ENCODE assay signal across 12 cellular contexts in genomic region chr7:5574770-5575269, GRCh38. TPM values are rescaled to one million over a fixed set of nuclear protein-coding genes. Genes with fewer than 3 reads are reported as not detected.
DNase-seq lines count a peak whose midpoint lies in the region; ATAC-seq and TF ChIP-seq lines count a peak whose summit lies in the region.
"Had no signal": no experiment of that assay in that cellular context is flagged by ENCODE, and none has a peak within 500 bp of the region (broad histone marks: within the 10 kb centered on the region; RNA-seq: fewer than 3 reads in every experiment).

No MANE protein-coding gene starts in this region.

- H3K36me3 ChIP-seq in SK-N-SH (replicated peaks in 1 of 2; ENCODE audit: control insufficient read depth in 1 of 2, insufficient read depth in 2 of 2, low read length in 1 of 2) (no peaks in the 10 kb centered on the region), esophagus squamous epithelium (no peaks in the 10 kb centered on the region), mesenchymal stem cell (ENCODE audit: control insufficient read depth in 1 of 2, insufficient read depth in 2 of 2, low read depth in 1 of 2, low read length in 2 of 2) (no peaks in the 10 kb centered on the region), transverse colon (no peaks in the 10 kb centered on the region)
- H3K36me3 ChIP-seq: prostate gland had no signal

- TF ChIP-seq POLR2A in esophagus squamous epithelium (IDR thresholded peaks at IDR 0.05) (no peak), transverse colon (IDR thresholded peaks at IDR 0.05) (no peak)

- TF ChIP-seq CTCF in SK-N-SH (IDR thresholded peaks at IDR 0.05) (no peak), esophagus squamous epithelium (IDR thresholded peaks at IDR 0.05) (no peak), transverse colon (IDR thresholded peaks at IDR 0.05) (no peak)

- peak overlapping the region; percentile 85 for H4K91ac ChIP-seq in mesenchymal stem cell (ENCODE audit: low read length)

- POLR2A ChIA-PET in SK-N-SH (lab: Yijun Ruan, JAX) = interaction anchor here (0.6 to 2.7 kb wide), 11 partner anchors 9 to 105 kb away, joined by 3 to 11 read pairs (median 3); no protein-coding TSS in a partner anchor

- H2AFZ ChIP-seq in SK-N-SH (ENCODE audit: low read depth) (no peak overlapping the region), mesenchymal stem cell (ENCODE audit: low read depth, low read length) (peak overlapping the region; percentile 81)

- H2AK5ac ChIP-seq in mesenchymal stem cell (ENCODE audit: low read length, severe bottlenecking) = no peak overlapping the region

- TF ChIP-seq EP300 in SK-N-SH (IDR thresholded peaks at IDR 0.05; ENCODE audit: borderline replicate concordance in 1 of 2, low read depth in 1 of 2, low read length in 1 of 2) (no peak), transverse colon (IDR thresholded peaks at IDR 0.05; ENCODE audit: low read depth) (no peak)

- no peak for ATAC-seq in HG02840 (IDR thresholded peaks at IDR 0.05; ENCODE audit: low FRiP score, unreplicated experiment)
- ATAC-seq in GM18858 (IDR thresholded peaks at IDR 0.05; ENCODE audit: unreplicated experiment) = no peak
- ATAC-seq in HG02852 (IDR thresholded peaks at IDR 0.05; ENCODE audit: unreplicated experiment) = no peak
- ATAC-seq: effector memory CD8-positive, alpha-beta T cell had no signal

- H3K4me3 ChIP-seq in SK-N-SH (ENCODE audit: low read depth in 2 of 2, low read length in 1 of 2) = no peak overlapping the region
- peak overlapping the region in 2 of 4 donors; percentile 15 to 43 for H3K4me3 ChIP-seq in esophagus squamous epithelium
- H3K4me3 ChIP-seq in mesenchymal stem cell (ENCODE audit: insufficient read depth in 1 of 2, low read depth in 1 of 2, low read length in 2 of 2) = no peak overlapping the region
- no peak overlapping the region for H3K4me3 ChIP-seq in transverse colon
- H3K4me3 ChIP-seq: prostate gland had no signal

- H3K79me2 ChIP-seq in SK-N-SH (ENCODE audit: insufficient read depth) = no peaks in the 10 kb centered on the region

- H2BK5ac ChIP-seq in mesenchymal stem cell (ENCODE audit: low read depth, low read length, poor library complexity, severe bottlenecking) = no peak overlapping the region

- peak overlapping the region; percentile 92 for H4K8ac ChIP-seq in mesenchymal stem cell (ENCODE audit: low read length)

- H3K9me3 ChIP-seq in SK-N-SH (no peaks in the 10 kb centered on the region), esophagus squamous epithelium (no peaks in the 10 kb centered on the region), mesenchymal stem cell (ENCODE audit: control insufficient read depth, low read length) (no peaks in the 10 kb centered on the region), transverse colon (no peaks in the 10 kb centered on the region)
- H3K9me3 ChIP-seq: prostate gland had no signal

- peak overlapping the region; percentile 86 to 89 for H2BK12ac ChIP-seq in mesenchymal stem cell (ENCODE audit: low read length in 2 of 2)

- peak overlapping the region in 1 of 2 experiments; percentile 91 for H3K14ac ChIP-seq in mesenchymal stem cell (ENCODE audit: low read length in 2 of 2)

- H4K20me1 ChIP-seq in SK-N-SH (ENCODE audit: insufficient read depth) = no peaks in the 10 kb centered on the region

- H3K79me1 ChIP-seq in mesenchymal stem cell (replicated peaks; ENCODE audit: low read length, poor library complexity, severe bottlenecking) = no peaks in the 10 kb centered on the region

- H2BK15ac ChIP-seq in mesenchymal stem cell (ENCODE audit: low read depth, poor library complexity, severe bottlenecking) = peak overlapping the region; percentile 87

- no peak for TF ChIP-seq RAD21 in SK-N-SH (IDR thresholded peaks at IDR 0.05; ENCODE audit: low read length)

- H3K4me2 ChIP-seq in SK-N-SH (no peak overlapping the region), mesenchymal stem cell (ENCODE audit: low read length, poor library complexity, severe bottlenecking) (peak overlapping the region; percentile 40)

- H3K27ac ChIP-seq in SK-N-SH (ENCODE audit: low read depth in 2 of 2, low read length in 1 of 2) = peak overlapping the region in 1 of 2 experiments; percentile 90; a peak in 2 of 4 replicates
- peak overlapping the region in 3 of 4 donors; percentile 20 to 85 (median 64) for H3K27ac ChIP-seq in esophagus squamous epithelium
- no peak overlapping the region for H3K27ac ChIP-seq in mesenchymal stem cell (ENCODE audit: low read length, poor library complexity, severe bottlenecking)
- peak overlapping the region; percentile 27 to 57 (median 42) for H3K27ac ChIP-seq in transverse colon
- H3K27ac ChIP-seq: prostate gland had no signal

- no peaks in the 10 kb centered on the region for H3K9me2 ChIP-seq in SK-N-SH

- H3F3A ChIP-seq in SK-N-SH (replicated peaks; ENCODE audit: insufficient read depth) = peaks cover 7% of the 10 kb centered on the region

- H3K27me3 ChIP-seq in SK-N-SH (ENCODE audit: insufficient read depth) = no peaks in the 10 kb centered on the region
- peaks cover 0 to 38% (median 0%) of the 10 kb centered on the region in 4 donors for H3K27me3 ChIP-seq in esophagus squamous epithelium
- no peaks in the 10 kb centered on the region for H3K27me3 ChIP-seq in mesenchymal stem cell (ENCODE audit: control insufficient read depth in 1 of 2, insufficient read depth in 1 of 2, low read length in 2 of 2)
- H3K27me3 ChIP-seq in transverse colon = peaks cover 38% of the 10 kb centered on the region

- intact Hi-C loops in esophagus squamous epithelium (cut with DNase I) (no loop called here), transverse colon (cut with DNase I; ENCODE audit: low total_unique reads) (no loop called here)

- H3K9ac ChIP-seq in SK-N-SH (no peak overlapping the region), mesenchymal stem cell (ENCODE audit: low read length) (peak overlapping the region; percentile 59)

- peak overlapping the region in 1 of 2 experiments; percentile 89 for H3K23ac ChIP-seq in mesenchymal stem cell (ENCODE audit: low read length in 2 of 2)

- peak; percentile 92 for DNase-seq in SK-N-SH
- no peak for DNase-seq in esophagus squamous epithelium (lab: John Stamatoyannopoulos, UW)
- DNase-seq in mesenchymal stem cell = no peak
- no peak for DNase-seq in transverse colon
- no peak for DNase-seq in T1000 (lab: John Stamatoyannopoulos, UW)
- DNase-seq: activated B cell treated with CpG ODN at 0.5 μM for 24 hours; activated naive CD4-positive, alpha-beta T cell; effector memory CD8-positive, alpha-beta T cell had no signal

- H3K18ac ChIP-seq in mesenchymal stem cell (ENCODE audit: low read depth in 1 of 2, low read length in 2 of 2) = peak overlapping the region; percentile 88 to 92

- in situ Hi-C loops in transverse colon (cut with MboI; ENCODE audit: low pct_ligation_motif_present in 1 of 4, low pct_unique_long_range_greater_than_20kb in 1 of 4, low sequenced_read_pairs in 3 of 4) = no loop called here

- peak overlapping the region; percentile 66 to 95 for H3K4ac ChIP-seq in mesenchymal stem cell (ENCODE audit: low read depth in 1 of 2, low read length in 2 of 2)

- peak overlapping the region; percentile 54 for H2BK120ac ChIP-seq in mesenchymal stem cell (ENCODE audit: low read depth, low read length)

- WGBS in SK-N-SH (ENCODE audit: low lambda C conversion rate) = 65% methylated on average over 18 of the region's 19 CpGs
- WGBS in esophagus squamous epithelium, 2 donors = 35 to 46% methylated on average over 6 to 12 of the region's 19 CpGs
- 24% methylated on average over 11 of the region's 19 CpGs for WGBS in mesenchymal stem cell
- 41 to 57% methylated on average over 5 to 7 of the region's 19 CpGs for WGBS in transverse colon (ENCODE audit: low coverage in 1 of 2), 2 donors

- H3K4me1 ChIP-seq in SK-N-SH (ENCODE audit: control insufficient read depth in 1 of 2, insufficient read depth in 2 of 2, low read depth in 1 of 2, low read length in 1 of 2) = peaks cover 0 to 16% of the 10 kb centered on the region in 2 experiments; a peak in 1 of 4 replicates
- H3K4me1 ChIP-seq in esophagus squamous epithelium = peaks cover 9 to 35% (median 14%) of the 10 kb centered on the region in 3 donors
- peaks cover 17% of the 10 kb centered on the region for H3K4me1 ChIP-seq in mesenchymal stem cell (ENCODE audit: control insufficient read depth, insufficient read depth, low read depth, low read length)
- peaks cover 0 to 21% (median 12%) of the 10 kb centered on the region in 4 donors for H3K4me1 ChIP-seq in transverse colon
- H3K4me1 ChIP-seq: prostate gland had no signal

- CTCF ChIA-PET in SK-N-SH (lab: Yijun Ruan, JAX) = interaction anchor here (2.0 to 3.1 kb wide), 2 partner anchors 10 to 16 kb away, joined by 7 to 9 read pairs; no protein-coding TSS in a partner anchor

TF ChIP-seq in SK-N-SH, 30 proteins besides CTCF, POLR2A, EP300 and RAD21 (continues in another document):
- TF ChIP-seq RFX5 (IDR thresholded peaks at IDR 0.05; ENCODE audit: low read length) = 0 out of 2 replicates have a peak, but pooled peaks have one; percentile 19
- no peak for TF ChIP-seq USF2 (IDR thresholded peaks at IDR 0.05; ENCODE audit: borderline replicate concordance, low read depth, low read length)
- TF ChIP-seq CHD2 (IDR thresholded peaks at IDR 0.05; ENCODE audit: low read length, partially characterized antibody) = peak; percentile 82
- TF ChIP-seq FOSL2 (IDR thresholded peaks at IDR 0.05; ENCODE audit: borderline replicate concordance, low read depth) = no peak
- TF ChIP-seq NRF1 (IDR thresholded peaks at IDR 0.05; ENCODE audit: low read depth, low read length) = no peak
- TF ChIP-seq GATA2 (CRISPR knock-in tag; IDR thresholded peaks at IDR 0.05) = peak; percentile 89

RNA-seq across cellular contexts. Expression of gene FSCN1, which starts 17.8 kb away (rescaled TPM):
- polyA plus RNA-seq in SK-N-SH (2012; rRNA removed) = 222 and 287 TPM in 2 replicates
- 108 and 201 TPM in 2 replicates for polyA plus RNA-seq in SK-N-SH (2012; cell fraction: cytosol; rRNA removed)
- 255 and 304 TPM in 2 replicates for polyA plus RNA-seq in SK-N-SH (2012; cell fraction: nucleus; rRNA removed)
- 100 to 1,000 TPM in 2 of 4 donors, 10 to 100 TPM in 2; 63.9 to 236 (median 102) TPM for total RNA-seq in esophagus squamous epithelium
- 241 TPM for polyA plus RNA-seq in mesenchymal stem cell (2013, experiment 1 of 2)
- polyA plus RNA-seq in mesenchymal stem cell (2013, experiment 2 of 2) = 235 TPM
- total RNA-seq in transverse colon = 10 to 100 TPM in 2 of 4 donors, 1 to 10 TPM in 2; 6.2 to 18.3 (median 10.7) TPM

RNA-seq across cellular contexts. Expression of gene ACTB, which starts 44.4 kb away (rescaled TPM):
- 2,583 and 4,707 TPM in 2 replicates for polyA plus RNA-seq in SK-N-SH (2012; rRNA removed)
- polyA plus RNA-seq in SK-N-SH (2012; cell fraction: cytosol; rRNA removed) = 3,036 and 4,390 TPM in 2 replicates
- polyA plus RNA-seq in SK-N-SH (2012; cell fraction: nucleus; rRNA removed) = 4,302 and 8,336 TPM in 2 replicates
- total RNA-seq in esophagus squamous epithelium (1,000 to 10,000 TPM; 1,929 to 4,068 (median 3,351) TPM), transverse colon (1,000 to 10,000 TPM; 4,023 to 7,543 (median 4,610) TPM)
- polyA plus RNA-seq in mesenchymal stem cell (2013, experiment 1 of 2) = 10,616 TPM
- polyA plus RNA-seq in mesenchymal stem cell (2013, experiment 2 of 2) = 10,486 TPM
